ENCODE assay signal across 2 cellular contexts in genomic region chr1:93199150-93199549, GRCh38.
TF ChIP-seq lines count a peak whose summit lies in the region.

No MANE protein-coding gene starts in this region.

TF ChIP-seq in HepG2, 621 proteins besides CTCF, POLR2A, EP300 and RAD21:
- TF ChIP-seq ZBTB33 (CRISPR knock-in tag; IDR thresholded peaks at IDR 0.05), result peak; percentile 66; the same call in 1 of the 2 replicates
- TF ChIP-seq ZNF772 (CRISPR knock-in tag; IDR thresholded peaks at IDR 0.05), result no peak

TF ChIP-seq in K562, 482 proteins besides CTCF, POLR2A, EP300 and RAD21:
- TF ChIP-seq ZNF589 (CRISPR knock-in tag; IDR thresholded peaks at IDR 0.05; ENCODE audit: low read depth), result no peak
- TF ChIP-seq POLR2G (IDR thresholded peaks at IDR 0.05; ENCODE audit: low read depth, low read length), result 0 out of 2 replicates have a peak, but pooled peaks have one; percentile 38
